Comparison of ENCODE assay signal across 20 cellular contexts in the genomic region with DNA sequence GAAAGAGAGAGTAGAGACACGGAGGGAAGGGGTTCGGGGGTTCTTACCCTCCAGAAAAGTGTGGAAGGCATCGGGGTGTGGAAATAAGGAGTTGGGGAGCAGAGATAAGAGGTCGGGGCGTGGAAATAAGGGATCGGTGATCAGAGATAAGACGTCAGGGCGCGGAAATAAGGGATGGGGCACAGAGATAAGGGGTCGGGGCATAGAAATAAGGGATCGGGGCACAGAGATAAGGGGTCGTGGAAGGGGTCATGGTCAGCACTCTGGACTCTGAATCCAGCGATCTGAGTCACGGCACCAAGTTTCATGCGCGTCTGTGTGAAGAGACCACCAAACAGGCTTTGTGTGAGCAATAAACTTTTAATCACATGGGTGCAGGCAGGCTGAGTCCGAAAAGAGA.
DNase-seq lines count a peak whose midpoint lies in the region; ATAC-seq, FAIRE-seq and TF ChIP-seq lines count a peak whose summit lies in the region.
"Had no signal": no experiment of that assay in that cellular context is flagged by ENCODE, and none has a peak within 500 bp of the region (broad histone marks: within the 10 kb centered on the region; RNA-seq: fewer than 3 reads in every experiment).

No MANE protein-coding gene starts in this region.

- no peaks in the 10 kb centered on the region for H3F3A ChIP-seq in PC-9 (ENCODE audit: insufficient read depth, low read depth)

- TF ChIP-seq EP300 in K562 (IDR thresholded peaks at IDR 0.05; ENCODE audit: low read length) = no peak

- H4K8ac ChIP-seq in mesendoderm (ENCODE audit: low read depth, low read length) = no peak overlapping the region

- H3K27me3 ChIP-seq in HUES48 (ENCODE audit: control insufficient read depth, insufficient read depth, low read length) (no peaks in the 10 kb centered on the region), K562 (ENCODE audit: control insufficient read depth in 2 of 2, insufficient read depth in 2 of 2, low read length in 2 of 2) (no peaks in the 10 kb centered on the region), mesendoderm (ENCODE audit: insufficient read depth, low read length, poor library complexity) (no peaks in the 10 kb centered on the region), adrenal gland (no peaks in the 10 kb centered on the region), PC-9 (ENCODE audit: insufficient read depth, low read depth) (no peaks in the 10 kb centered on the region)
- H3K27me3 ChIP-seq: BLaER1 had no signal

- H3K4me2 ChIP-seq in K562 (ENCODE audit: insufficient read depth, low read length) = no peak overlapping the region
- no peak overlapping the region for H3K4me2 ChIP-seq in mesendoderm (ENCODE audit: low read length)
- no peak overlapping the region for H3K4me2 ChIP-seq in PC-9
- H3K4me2 ChIP-seq: BLaER1, GM23338 had no signal

- no peaks in the 10 kb centered on the region for H3K9me2 ChIP-seq in PC-9 (ENCODE audit: insufficient read depth)

- 0% methylated on average over 17 of the region's 17 CpGs for WGBS in K562 (ENCODE audit: insufficient coverage, low coverage, missing lambda C conversion rate)
- WGBS in mesendoderm (ENCODE audit: extremely low coverage, insufficient coverage, low lambda C conversion rate) = no CpG with 5 or more reads among the region's 17 CpGs
- WGBS in adrenal gland, 4 donors = 77 to 81% (median 79%) methylated on average over 17 of the region's 17 CpGs

- H3K9ac ChIP-seq in HUES48 (ENCODE audit: low read depth, low read length) (no peak overlapping the region), K562 (ENCODE audit: insufficient read depth in 1 of 2, low read depth in 2 of 2, low read length in 2 of 2) (no peak overlapping the region), mesendoderm (ENCODE audit: low read length) (peak overlapping the region; percentile 86)
- H3K9ac ChIP-seq: BLaER1 had no signal

- FAIRE-seq in K562 (lab: Jason Lieb, UNC) = no peak
- FAIRE-seq: A204.1, GM12891, GM18507 had no signal

- in situ Hi-C loops in K562 (cut with MboI) = no loop called here

- DNase-seq in K562 (ENCODE audit: extremely low read depth in 1 of 4, low spot score in 3 of 4) (peak in 3 of 4 experiments; percentile 10 to 37 (median 12)), mesendoderm (peak; percentile 56), NCI-H187 (lab: John Stamatoyannopoulos, UW) (no peak), adrenal gland (no peak), PC-9 (no peak)
- DNase-seq: Caco-2; CD4-positive, CD25-positive, alpha-beta regulatory T cell; CD8-positive, alpha-beta T cell; DMS153; DND-41; GDM1; H9 had no signal

- H3K4me1 ChIP-seq in HUES48 (ENCODE audit: control insufficient read depth, insufficient read depth, low read length) (peaks cover 31% of the 10 kb centered on the region), K562 (replicated peaks in 1 of 2; ENCODE audit: control insufficient read depth in 2 of 2, insufficient read depth in 2 of 2, low read length in 2 of 2) (no peaks in the 10 kb centered on the region), mesendoderm (ENCODE audit: control insufficient read depth, low read depth, low read length) (peaks cover 7% of the 10 kb centered on the region), adrenal gland (replicated peaks in 1 of 2) (no peaks in the 10 kb centered on the region), PC-9 (replicated peaks; ENCODE audit: insufficient read depth) (no peaks in the 10 kb centered on the region)
- H3K4me1 ChIP-seq: BLaER1 had no signal

- no peak for TF ChIP-seq POLR2A in K562 (conservative IDR thresholded peaks at IDR 0.05)
- TF ChIP-seq POLR2A in adrenal gland (IDR thresholded peaks at IDR 0.05) = no peak

- H3K36me3 ChIP-seq in HUES48 (ENCODE audit: control insufficient read depth, insufficient read depth, low read length) (no peaks in the 10 kb centered on the region), K562 (ENCODE audit: control insufficient read depth, insufficient read depth, low read length) (no peaks in the 10 kb centered on the region), mesendoderm (ENCODE audit: control insufficient read depth, insufficient read depth, low read length) (no peaks in the 10 kb centered on the region), adrenal gland (replicated peaks in 1 of 2) (no peaks in the 10 kb centered on the region), PC-9 (ENCODE audit: low read depth) (no peaks in the 10 kb centered on the region)
- H3K36me3 ChIP-seq: BLaER1 had no signal

- H2BK5ac ChIP-seq in mesendoderm (ENCODE audit: low read length) = peak overlapping the region; percentile 99

- H3K4me3 ChIP-seq in HUES48 (ENCODE audit: low read depth, low read length) (no peak overlapping the region), K562 (no peak overlapping the region), mesendoderm (ENCODE audit: low read length) (no peak overlapping the region), adrenal gland (no peak overlapping the region), PC-9 (no peak overlapping the region)
- H3K4me3 ChIP-seq: BLaER1, GM23338 had no signal

- H3K9me1 ChIP-seq in K562 (ENCODE audit: control insufficient read depth, insufficient read depth, low read length) = no peaks in the 10 kb centered on the region

- peak overlapping the region; percentile 61 for H3K27ac ChIP-seq in HUES48 (ENCODE audit: low read depth, low read length)
- H3K27ac ChIP-seq in K562 (ENCODE audit: extremely low read depth, low read depth, low read length) = no peak overlapping the region
- H3K27ac ChIP-seq in mesendoderm (ENCODE audit: low read depth, low read length) = peak overlapping the region; percentile 96
- no peak overlapping the region for H3K27ac ChIP-seq in adrenal gland
- H3K27ac ChIP-seq in PC-9 = no peak overlapping the region
- H3K27ac ChIP-seq: BLaER1, C4-2B had no signal

- H3K9me3 ChIP-seq in HUES48 (ENCODE audit: control insufficient read depth, insufficient read depth, low read length) = no peaks in the 10 kb centered on the region
- no peaks in the 10 kb centered on the region; the same call in 1 of the 2 replicates for H3K9me3 ChIP-seq in K562 (replicated peaks; ENCODE audit: control insufficient read depth, insufficient read depth, low read depth, low read length)
- H3K9me3 ChIP-seq in adrenal gland (replicated peaks in 1 of 3) = no peaks in the 10 kb centered on the region
- H3K9me3 ChIP-seq in PC-9 (ENCODE audit: insufficient read depth, low read depth) = no peaks in the 10 kb centered on the region
- H3K9me3 ChIP-seq: BLaER1, Caco-2 had no signal

- BruUV-seq in K562 (replicated peaks; lab: Mats Ljungman, UMichigan) (no TSS peak), PC-9 (replicated peaks; lab: Mats Ljungman, UMichigan) (no TSS peak)

- H3K18ac ChIP-seq in mesendoderm (ENCODE audit: low read length) = peak overlapping the region; percentile 77

- H3K23ac ChIP-seq in mesendoderm (ENCODE audit: low read length) = no peak overlapping the region

- no peaks in the 10 kb centered on the region for H4K20me1 ChIP-seq in K562 (replicated peaks; ENCODE audit: control insufficient read depth, insufficient read depth, low read length)
- no peaks in the 10 kb centered on the region for H4K20me1 ChIP-seq in PC-9 (ENCODE audit: insufficient read depth)
- H4K20me1 ChIP-seq: BLaER1 had no signal

- H3K4ac ChIP-seq in mesendoderm (ENCODE audit: low read depth, low read length) = peak overlapping the region; percentile 100

- no peak overlapping the region for H2BK15ac ChIP-seq in mesendoderm (replicated peaks; ENCODE audit: low read depth)

- POLR2A ChIA-PET in K562 (lab: Yijun Ruan, JAX) = no interaction called here
- POLR2A ChIA-PET in PC-9 (lab: Charles Lee; ENCODE audit: unreplicated experiment) = no interaction called here

- CTCF ChIA-PET in K562 (lab: Yijun Ruan, JAX; ENCODE audit: low intra/inter-chr PET ratio) (no interaction called here), PC-9 (lab: Charles Lee) (no interaction called here)

- intact Hi-C loops in K562 (cut with micrococcal nuclease) (no loop called here), adrenal gland (cut with DNase I) (no loop called here), PC-9 (cut with micrococcal nuclease; ENCODE audit: unreplicated experiment) (no loop called here)

- no peak for TF ChIP-seq RAD21 in K562 (CRISPR knock-in tag; conservative IDR thresholded peaks at IDR 0.05 in 1 of 2, IDR thresholded peaks at IDR 0.05 in 1 of 2)

- no peaks in the 10 kb centered on the region for H3K79me2 ChIP-seq in K562 (ENCODE audit: control insufficient read depth, insufficient read depth, low read length)
- no peaks in the 10 kb centered on the region for H3K79me2 ChIP-seq in mesendoderm (ENCODE audit: control insufficient read depth, insufficient read depth, low read length)
- no peaks in the 10 kb centered on the region for H3K79me2 ChIP-seq in PC-9 (ENCODE audit: low read depth)

- H2AFZ ChIP-seq in K562 (ENCODE audit: low read depth, low read length) = no peak overlapping the region
- no peak overlapping the region for H2AFZ ChIP-seq in PC-9
- H2AFZ ChIP-seq: GM23338 had no signal

- TF ChIP-seq CTCF in K562 (IDR thresholded peaks at IDR 0.05 in 2 of 3, conservative IDR thresholded peaks at IDR 0.05 in 1 of 3; ENCODE audit: insufficient read depth in 2 of 3, low read depth in 1 of 3, low read length in 3 of 3) = no peak
- no peak for TF ChIP-seq CTCF in adrenal gland (IDR thresholded peaks at IDR 0.05)
- TF ChIP-seq CTCF in PC-9 (conservative IDR thresholded peaks at IDR 0.05) = no peak

- no peak for ATAC-seq in K562
- ATAC-seq: CD8-positive, alpha-beta T cell; GM23338; HCT116 had no signal

- peak overlapping the region; percentile 83 for H2BK120ac ChIP-seq in mesendoderm (ENCODE audit: low read depth, low read length)

- no peaks in the 10 kb centered on the region for H3K79me1 ChIP-seq in mesendoderm (ENCODE audit: low read length)

- peak overlapping the region; percentile 96 for H2AK5ac ChIP-seq in mesendoderm (ENCODE audit: low read length)

- H3K56ac ChIP-seq in mesendoderm (ENCODE audit: low read length) = peak overlapping the region; percentile 96

- no peak overlapping the region for H4K5ac ChIP-seq in mesendoderm (ENCODE audit: low read length)

TF ChIP-seq in K562, 482 proteins besides CTCF, POLR2A, EP300 and RAD21 (continues in another document):
- TF ChIP-seq TAF15 (IDR thresholded peaks at IDR 0.05; ENCODE audit: low read depth, low read length) (no peak), NFIC (IDR thresholded peaks at IDR 0.05) (peak; percentile 39; the same call in 1 of the 2 replicates), NR2C2 (CRISPR knock-in tag; IDR thresholded peaks at IDR 0.05) (no peak), NR2C2 (tag; IDR thresholded peaks at IDR 0.05) (peak; percentile 30; the same call in 1 of the 2 replicates), DIDO1 (tag; IDR thresholded peaks at IDR 0.05; ENCODE audit: low read depth) (no peak; the same call in 1 of the 2 replicates)

Comparison
In these comparisons a context has a peak if more than half of its experiments do, and no peak if none do; other contexts are left out.
1. H3K27ac ChIP-seq: peak in HUES48 (single experiment) and mesendoderm (single experiment); none in K562 (single experiment), adrenal gland (0 of 5) and PC-9 (single experiment).
2. DNase-seq: peak in K562 (3 of 4) and mesendoderm (single experiment); none in NCI-H187 (0 of 2), adrenal gland (0 of 7) and PC-9 (0 of 2).